32 cellular contexts compared by ENCODE assay signal in genomic region chr3:113158210-113158609, GRCh38. TPM values are rescaled to one million over a fixed set of nuclear protein-coding genes. Genes with fewer than 3 reads are reported as not detected.
DNase-seq lines count a peak whose midpoint lies in the region; ATAC-seq and TF ChIP-seq lines count a peak whose summit lies in the region.
"Had no signal": no experiment of that assay in that cellular context is flagged by ENCODE, and none has a peak within 500 bp of the region (broad histone marks: within the 10 kb centered on the region; RNA-seq: fewer than 3 reads in every experiment).

No MANE protein-coding gene starts in this region.

- H3K36me3 Mint-ChIP-seq in MCF 10A (ENCODE audit: insufficient read depth, unreplicated experiment) = no peaks in the 10 kb centered on the region
- H3K36me3 Mint-ChIP-seq in H9 (ENCODE audit: insufficient read depth in 1 of 3, low read depth in 3 of 3) = no peaks in the 10 kb centered on the region
- H3K36me3 Mint-ChIP-seq: CD14-positive monocyte had no signal

- H4K20me1 ChIP-seq in H9 (ENCODE audit: control insufficient read depth, insufficient read depth, insufficient read length) = no peaks in the 10 kb centered on the region

- H2BK12ac ChIP-seq in H9 (ENCODE audit: insufficient read length, low read depth, low read length) = no peak overlapping the region

- no peak overlapping the region for H3K4me3 Mint-ChIP-seq in MCF 10A (ENCODE audit: unreplicated experiment)
- no peak overlapping the region for H3K4me3 Mint-ChIP-seq in H9
- H3K4me3 Mint-ChIP-seq: activated naive CD8-positive, alpha-beta T cell treated with anti-CD3 and anti-CD28 coated beads, Interleukin-2, amount 50 U/mL, for 24 hours; CD14-positive monocyte; stimulated activated naive CD8-positive, alpha-beta T cell treated with anti-CD3 and anti-CD28 coated beads, Interleukin-15, amount 100 ng/mL, for 72 hours; T-helper 1 cell treated with Interleukin-12 subunit alpha and Interleukin-12 subunit beta and Interleukin-4 antibody, amounts not matched to agents 30 μg/mL and 1 μg/mL, for 36 hours had no signal

- no peak for DNase-seq in breast epithelium (ENCODE audit: low spot score in 2 of 2)
- DNase-seq in MCF 10A (ENCODE audit: unreplicated experiment) = no peak
- DNase-seq in left colon = no peak
- no peak for DNase-seq in sciatic nerve (ENCODE audit: low spot score)
- no peak for DNase-seq in H9
- DNase-seq in posterior vena cava (ENCODE audit: low spot score) = no peak
- DNase-seq: activated CD4-positive, CD25-positive, alpha-beta regulatory T cell; activated naive CD8-positive, alpha-beta T cell treated with anti-CD3 and anti-CD28 coated beads, Interleukin-2, amount 50 U/mL, for 24 hours; activated T-cell treated with anti-CD3 and anti-CD28 coated beads, Interleukin-2, amount 50 U/mL, for 48 hours; Caco-2; DMS79; hippocampal formation; KBM-7; NCI-H1105 treated with DMSO at 0.1 percent for 48 hours; NCI-H2029; NCI-H524 treated with DMSO at 0.1 percent for 48 hours; OCI-M1; stimulated activated naive CD8-positive, alpha-beta T cell treated with anti-CD3 and anti-CD28 coated beads, Interleukin-15, amount 100 ng/mL, for 72 hours had no signal

- H3K79me1 ChIP-seq in H9 (ENCODE audit: insufficient read depth, low read depth, low read length, poor library complexity, severe bottlenecking) = no peaks in the 10 kb centered on the region

- H3K56ac ChIP-seq in H9 (ENCODE audit: insufficient read length, low read depth, low read length) = no peak overlapping the region

- no peak overlapping the region for H3K4me3 ChIP-seq in breast epithelium
- H3K4me3 ChIP-seq: body of pancreas, HAP-1, lung, ovary, right atrium auricular region, SK-N-MC, tibial nerve had no signal

- no peak overlapping the region for H3K4ac ChIP-seq in H9 (ENCODE audit: low read depth, low read length)

- WGBS in H9 (ENCODE audit: extremely low coverage, insufficient read length, low lambda C conversion rate) = no CpG with 5 or more reads among the region's 3 CpGs

- H3K27ac Mint-ChIP-seq in MCF 10A (ENCODE audit: low read depth, unreplicated experiment) (no peak overlapping the region), H9 (no peak overlapping the region)
- H3K27ac Mint-ChIP-seq: activated naive CD8-positive, alpha-beta T cell treated with anti-CD3 and anti-CD28 coated beads, Interleukin-2, amount 50 U/mL, for 24 hours; CD14-positive monocyte; stimulated activated naive CD8-positive, alpha-beta T cell treated with anti-CD3 and anti-CD28 coated beads, Interleukin-15, amount 100 ng/mL, for 72 hours; T-helper 1 cell treated with Interleukin-12 subunit alpha and Interleukin-12 subunit beta and Interleukin-4 antibody, amounts not matched to agents 30 μg/mL and 1 μg/mL, for 36 hours had no signal

- no peak overlapping the region for H2BK15ac ChIP-seq in H9 (ENCODE audit: low read depth, low read length)

- no peaks in the 10 kb centered on the region for H3K9me3 ChIP-seq in breast epithelium
- no peaks in the 10 kb centered on the region for H3K9me3 ChIP-seq in H9 (ENCODE audit: control insufficient read depth, low read depth, low read length)
- H3K9me3 ChIP-seq: body of pancreas, Caco-2, HAP-1, ovary, right atrium auricular region, tibial nerve had no signal

- no peak overlapping the region for H2BK5ac ChIP-seq in H9 (ENCODE audit: insufficient read length, low read length)

- no peak overlapping the region for H4K91ac ChIP-seq in H9 (ENCODE audit: insufficient read length, low read depth, low read length)

- H3K27ac ChIP-seq in breast epithelium = peak overlapping the region; percentile 11 to 78
- no peak overlapping the region for H3K27ac ChIP-seq in H9 (ENCODE audit: insufficient read length, low read depth, low read length)
- H3K27ac ChIP-seq: body of pancreas, ovary, right atrium auricular region had no signal

- H3K4me1 Mint-ChIP-seq in MCF 10A (ENCODE audit: insufficient read depth, unreplicated experiment) = peaks cover 7% of the 10 kb centered on the region
- peaks cover 14% of the 10 kb centered on the region in 2 experiments for H3K4me1 Mint-ChIP-seq in H9
- H3K4me1 Mint-ChIP-seq: activated naive CD8-positive, alpha-beta T cell treated with anti-CD3 and anti-CD28 coated beads, Interleukin-2, amount 50 U/mL, for 24 hours; CD14-positive monocyte; stimulated activated naive CD8-positive, alpha-beta T cell treated with anti-CD3 and anti-CD28 coated beads, Interleukin-15, amount 100 ng/mL, for 72 hours had no signal

- no peaks in the 10 kb centered on the region for H3K23me2 ChIP-seq in H9 (ENCODE audit: insufficient read length, low read depth, low read length, poor library complexity, severe bottlenecking)

- H3K79me2 ChIP-seq in H9 (ENCODE audit: insufficient read depth, low read length) = no peaks in the 10 kb centered on the region

- no TSS peak for BruUV-seq in MCF 10A (replicated peaks; lab: Mats Ljungman, UMichigan)

- TF ChIP-seq CTCF in breast epithelium (IDR thresholded peaks at IDR 0.05) (no peak), MCF 10A (IDR thresholded peaks at IDR 0.05; ENCODE audit: unreplicated experiment) (no peak), H9 (conservative IDR thresholded peaks at IDR 0.05) (no peak)

- H2AK5ac ChIP-seq in H9 (ENCODE audit: insufficient read length, low read length) = no peak overlapping the region

- no peak overlapping the region for H2BK120ac ChIP-seq in H9 (ENCODE audit: low read depth, low read length, poor library complexity, severe bottlenecking)

- H4K8ac ChIP-seq in H9 (replicated peaks; ENCODE audit: insufficient read length, low read depth, low read length) = no peak overlapping the region

- ATAC-seq in left colon = peak; percentile 21
- ATAC-seq in sciatic nerve = peak; percentile 90
- ATAC-seq in HG03432 (IDR thresholded peaks at IDR 0.05; ENCODE audit: unreplicated experiment) = no peak
- no peak for ATAC-seq in GM21381 (IDR thresholded peaks at IDR 0.05; ENCODE audit: unreplicated experiment)
- ATAC-seq: activated naive CD8-positive, alpha-beta T cell treated with anti-CD3 and anti-CD28 coated beads, Interleukin-2, amount 50 U/mL, for 24 hours; body of pancreas; esophagus mucosa; stimulated activated naive CD8-positive, alpha-beta T cell treated with anti-CD3 and anti-CD28 coated beads, Interleukin-15, amount 100 ng/mL, for 72 hours had no signal

- POLR2A ChIA-PET in MCF 10A (lab: Yijun Ruan, JAX) = no interaction called here

- TF ChIP-seq POLR2A in breast epithelium (IDR thresholded peaks at IDR 0.05) = no peak

- intact Hi-C loops in breast epithelium (cut with DNase I; ENCODE audit: low total_unique reads) (no loop called here), MCF 10A (cut with micrococcal nuclease) (no loop called here), left colon (cut with DNase I, micrococcal nuclease) (no loop called here), sciatic nerve (cut with DNase I) (no loop called here), posterior vena cava (cut with DNase I) (loop anchor here in 1 of 2 donors (10.0 kb wide), 1 partner anchor 57 kb away; the partner anchor contains the start of gene BOC)

- H3K27me3 ChIP-seq in breast epithelium = no peaks in the 10 kb centered on the region
- H3K27me3 ChIP-seq in H9 (ENCODE audit: insufficient read depth, low read length) = no peaks in the 10 kb centered on the region
- H3K27me3 ChIP-seq: body of pancreas, ovary, right atrium auricular region, tibial nerve had no signal

- H3K9me3 Mint-ChIP-seq in MCF 10A (ENCODE audit: unreplicated experiment) = no peaks in the 10 kb centered on the region
- H3K9me3 Mint-ChIP-seq in H9 = no peaks in the 10 kb centered on the region; a peak in 1 of 5 replicates
- H3K9me3 Mint-ChIP-seq: activated naive CD8-positive, alpha-beta T cell treated with anti-CD3 and anti-CD28 coated beads, Interleukin-2, amount 50 U/mL, for 24 hours; CD14-positive monocyte; T-helper 1 cell treated with Interleukin-12 subunit alpha and Interleukin-12 subunit beta and Interleukin-4 antibody, amounts not matched to agents 30 μg/mL and 1 μg/mL, for 36 hours had no signal

- no peak overlapping the region for H3K9ac ChIP-seq in H9 (ENCODE audit: extremely low read depth, insufficient read length, low read length)

- no peak overlapping the region for H2AFZ ChIP-seq in H9 (ENCODE audit: low read length)

- H3K23ac ChIP-seq in H9 (ENCODE audit: insufficient read length, low read depth, low read length) = no peak overlapping the region

- H3K4me1 ChIP-seq in breast epithelium = no peaks in the 10 kb centered on the region
- no peaks in the 10 kb centered on the region; the same call in 1 of the 2 replicates for H3K4me1 ChIP-seq in H9 (ENCODE audit: insufficient read depth, low read length)
- H3K4me1 ChIP-seq: body of pancreas, Caco-2, right atrium auricular region had no signal

- H3K18ac ChIP-seq in H9 (ENCODE audit: insufficient read length, low read depth, low read length) = no peak overlapping the region

- no peaks in the 10 kb centered on the region for H3K36me3 ChIP-seq in breast epithelium
- H3K36me3 ChIP-seq: HAP-1, ovary, right atrium auricular region, tibial nerve had no signal

- no peak overlapping the region for H4K5ac ChIP-seq in H9 (ENCODE audit: insufficient read length, low read depth, low read length)

- H3T11ph ChIP-seq in H9 (ENCODE audit: low read length) = no peak overlapping the region

- H2BK20ac ChIP-seq in H9 (ENCODE audit: low read depth, low read length, poor library complexity, severe bottlenecking) = no peak overlapping the region

- CTCF ChIA-PET in MCF 10A (lab: Yijun Ruan, JAX) = no interaction called here

- H3K27me3 Mint-ChIP-seq in MCF 10A (ENCODE audit: insufficient read depth, unreplicated experiment) = no peaks in the 10 kb centered on the region
- H3K27me3 Mint-ChIP-seq in H9 (ENCODE audit: low read depth) = no peaks in the 10 kb centered on the region
- H3K27me3 Mint-ChIP-seq: stimulated activated naive CD8-positive, alpha-beta T cell treated with anti-CD3 and anti-CD28 coated beads, Interleukin-15, amount 100 ng/mL, for 72 hours had no signal

- no peak overlapping the region for H3K14ac ChIP-seq in H9 (ENCODE audit: insufficient read depth, low read length)

- H3K4me2 ChIP-seq in H9 (ENCODE audit: insufficient read depth, insufficient read length, low read length) = no peak overlapping the region

RNA-seq across cellular contexts. Expression of gene BOC, which starts 53.1 kb away (rescaled TPM):
- total RNA-seq in breast epithelium (10 to 100 TPM; 48.8 to 56.6 (median 55.1) TPM), MCF 10A (2022) (1.8 and 2.3 TPM in 2 replicates), left colon (10 to 100 TPM in 1 of 2 donors, 1 to 10 TPM in 1; 4.2 to 10.6 TPM), sciatic nerve (114 TPM), H9 (2021) (3.5 and 4.0 TPM in 2 replicates), posterior vena cava (10 to 100 TPM; 51.6 to 86.8 TPM)
- total RNA-seq: dermis microvascular lymphatic vessel endothelial cell, HT-29 had no signal

Comparison
In these comparisons a context has a peak if more than half of its experiments do, and no peak if none do; other contexts are left out.
1. ATAC-seq: peak in left colon (single experiment) and sciatic nerve (single experiment); none in HG03432 (single experiment) and GM21381 (single experiment).